ENCODE assay signal across 29 cellular contexts in genomic region chr3:10506696-10507095, GRCh38. TPM values are rescaled to one million over a fixed set of nuclear protein-coding genes. Genes with fewer than 3 reads are reported as not detected.
"Had no signal": no experiment of that assay in that cellular context is flagged by ENCODE, and none has a peak within 500 bp of the region (broad histone marks: within the 10 kb centered on the region; RNA-seq: fewer than 3 reads in every experiment).

No MANE protein-coding gene starts in this region.

- H3K27me3 ChIP-seq: vagina had no signal

- H3K4me3 ChIP-seq: adrenal gland, ascending aorta, cardiac muscle cell, lower lobe of right lung, neural progenitor cell, skin epidermis, upper lobe of left lung, vagina had no signal

- ATAC-seq: esophagus mucosa; left colon; lower lobe of right lung; naive thymus-derived CD8-positive, alpha-beta T cell; sciatic nerve had no signal

- H3K27ac ChIP-seq: adrenal gland, ascending aorta, cardiac muscle cell, lower lobe of right lung, neural progenitor cell, skin epidermis, upper lobe of left lung, vagina had no signal

- H3K36me3 ChIP-seq: adrenal gland, ascending aorta, cardiac muscle cell, lower lobe of right lung, neural progenitor cell, upper lobe of left lung, vagina had no signal

- H2AFZ ChIP-seq: neural progenitor cell had no signal

- H3K4me2 ChIP-seq: neural progenitor cell had no signal

- H3K9ac ChIP-seq: neural progenitor cell had no signal

- H3K9me3 ChIP-seq: adrenal gland, ascending aorta, lower lobe of right lung, upper lobe of left lung, vagina had no signal

- DNase-seq: activated CD4-positive, alpha-beta T cell treated with anti-CD3 and anti-CD28 coated beads for 4 hours; activated CD4-positive, alpha-beta T cell treated with anti-CD3 and anti-CD28 coated beads, Interleukin-2, amount 50 U/mL, for 48 hours; activated CD8-positive, alpha-beta memory T cell treated with anti-CD3 and anti-CD28 coated beads, Interleukin-2, amount 50 U/mL, for 4 hours; activated effector memory CD4-positive, alpha-beta T cell treated with anti-CD3 and anti-CD28 coated beads, Interleukin-2, amount 50 U/mL, for 16 hours; activated naive CD4-positive, alpha-beta T cell treated with anti-CD3 and anti-CD28 coated beads for 36 hours; activated naive CD8-positive, alpha-beta T cell treated with anti-CD3 and anti-CD28 coated beads for 36 hours; activated T-cell treated with anti-CD3 and anti-CD28 coated beads, Interleukin-2, amount 50 U/mL, for 1 hour; adrenal gland; endodermal cell; foreskin fibroblast; head of caudate nucleus; hippocampal formation; left colon; lower lobe of right lung; mesenchymal stem cell; naive thymus-derived CD8-positive, alpha-beta T cell; stimulated activated CD4-positive, alpha-beta T cell treated with anti-CD3 and anti-CD28 coated beads, Interleukin-12 subunit alpha, Interleukin-12 subunit beta, amount 100 ng/mL, for 4 hours; stimulated activated CD4-positive, alpha-beta T cell treated with anti-CD3 and anti-CD28 coated beads, Interleukin-4, amount 100 ng/mL, for 1 hour; T-helper 1 cell had no signal

- H3K4me1 ChIP-seq: ascending aorta, lower lobe of right lung had no signal

RNA-seq across cellular contexts. Expression of gene ATP2B2, which starts 1.3 kb away (rescaled TPM):
- total RNA-seq: activated CD8-positive, alpha-beta memory T cell treated with anti-CD3 and anti-CD28 coated beads for 36 hours; activated naive CD4-positive, alpha-beta T cell treated with anti-CD3 and anti-CD28 coated beads for 36 hours; activated naive CD8-positive, alpha-beta T cell treated with anti-CD3 and anti-CD28 coated beads for 36 hours; activated T-helper 1 cell treated with anti-CD3 and anti-CD28 coated beads, Interleukin-12 subunit alpha, Interleukin-12 subunit beta, Interleukin-2, Interleukin-4 antibody, amounts not matched to agents 30 ng/mL and 10 ng/mL and 1 ng/mL, durations not matched to agents 14 hours and 24 hours and 36 hours; ascending aorta; naive thymus-derived CD8-positive, alpha-beta T cell had no signal
